In genomic region chr6:165092881-165093595, GRCh38 we compare ENCODE assay signal across 1 cellular context.
TF ChIP-seq lines count a peak whose summit lies in the region.

No MANE protein-coding gene starts in this region.

TF ChIP-seq in HepG2, 621 proteins besides CTCF, POLR2A, EP300 and RAD21 (continued from another document):
- TF ChIP-seq ZNF256 (CRISPR knock-in tag; conservative IDR thresholded peaks at IDR 0.05) (no peak), NR2F2 (IDR thresholded peaks at IDR 0.05; ENCODE audit: borderline replicate concordance, low read depth) (no peak), MED1 (CRISPR knock-in tag; IDR thresholded peaks at IDR 0.05) (no peak), CBFB (CRISPR knock-in tag; IDR thresholded peaks at IDR 0.05) (no peak)
- TF ChIP-seq, protein P1, sequence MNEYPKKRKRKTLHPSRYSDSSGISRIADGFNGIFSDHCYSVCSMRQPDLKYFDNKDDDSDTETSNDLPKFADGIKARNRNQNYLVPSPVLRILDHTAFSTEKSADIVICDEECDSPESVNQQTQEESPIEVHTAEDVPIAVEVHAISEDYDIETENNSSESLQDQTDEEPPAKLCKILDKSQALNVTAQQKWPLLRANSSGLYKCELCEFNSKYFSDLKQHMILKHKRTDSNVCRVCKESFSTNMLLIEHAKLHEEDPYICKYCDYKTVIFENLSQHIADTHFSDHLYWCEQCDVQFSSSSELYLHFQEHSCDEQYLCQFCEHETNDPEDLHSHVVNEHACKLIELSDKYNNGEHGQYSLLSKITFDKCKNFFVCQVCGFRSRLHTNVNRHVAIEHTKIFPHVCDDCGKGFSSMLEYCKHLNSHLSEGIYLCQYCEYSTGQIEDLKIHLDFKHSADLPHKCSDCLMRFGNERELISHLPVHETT (CRISPR knock-in tag; conservative IDR thresholded peaks at IDR 0.05): no peak
